9 cellular contexts compared by ENCODE assay signal in the genomic region with DNA sequence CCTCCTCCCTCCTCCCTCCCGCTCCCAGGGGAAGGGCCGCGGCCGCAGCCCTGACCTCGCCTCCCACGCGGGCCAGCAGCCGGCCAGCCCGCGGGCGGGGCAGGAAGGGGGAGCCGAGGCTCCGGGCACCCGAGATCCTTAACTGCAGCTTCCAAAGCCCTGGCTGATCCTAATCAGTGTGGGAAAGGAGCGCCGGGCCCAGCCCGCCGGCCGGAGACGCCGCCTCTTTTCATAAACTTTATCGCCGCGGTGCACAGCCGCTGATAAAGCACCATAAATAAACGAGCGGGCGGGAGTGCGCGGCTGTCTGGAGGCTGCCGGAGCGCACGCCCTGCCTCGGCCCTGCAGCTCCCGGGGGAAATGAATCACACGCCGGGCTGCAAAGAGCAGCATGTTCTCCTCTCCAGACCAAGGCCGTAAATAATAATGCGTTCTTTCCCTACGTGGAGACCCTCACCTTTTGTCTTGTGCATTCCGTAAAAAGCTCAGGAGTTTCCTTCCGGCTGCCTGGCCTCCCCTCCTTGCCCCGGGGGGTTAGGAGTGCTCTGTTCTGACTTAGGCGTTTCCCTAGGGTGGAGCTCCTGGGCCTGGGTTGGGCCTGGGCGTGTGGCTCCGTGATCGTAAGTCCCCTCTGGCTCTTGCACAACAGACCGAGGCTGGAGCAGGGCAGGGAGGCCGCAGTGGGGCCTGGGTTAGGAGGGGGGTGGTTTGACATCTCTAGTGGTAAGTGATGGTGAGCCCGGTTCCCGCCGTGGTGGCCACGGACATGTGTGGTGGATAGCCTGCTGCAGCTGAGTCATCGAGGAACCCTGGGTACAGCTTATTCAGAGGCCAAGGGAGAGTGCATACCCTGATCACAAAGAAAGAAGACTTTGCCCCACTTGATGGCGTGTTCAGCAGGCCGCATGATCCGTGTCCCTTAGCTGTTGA.
DNase-seq lines count a peak whose midpoint lies in the region; ATAC-seq, FAIRE-seq and TF ChIP-seq lines count a peak whose summit lies in the region.
"Had no signal": no experiment of that assay in that cellular context is flagged by ENCODE, and none has a peak within 500 bp of the region (broad histone marks: within the 10 kb centered on the region; RNA-seq: fewer than 3 reads in every experiment).

No MANE protein-coding gene starts in this region.

- H3K4me3 ChIP-seq in Karpas-422 (ENCODE audit: low read length) (peak overlapping the region; percentile 73), HepG2 (replicated peaks in 1 of 3; ENCODE audit: insufficient read depth in 1 of 3, low read depth in 2 of 3, low read length in 3 of 3) (peak overlapping the region; percentile 54 to 68 (median 55))

- POLR2A ChIA-PET in HepG2 (lab: Yijun Ruan, JAX), result interaction anchor here (0.8 to 2.5 kb wide), 11 partner anchors 41 to 138 kb away, joined by 3 to 27 read pairs (median 4); a partner anchor contains a TSS

- no TSS peak for BruUV-seq in HepG2 (replicated peaks; lab: Mats Ljungman, UMichigan)

- CTCF ChIA-PET in HepG2 (lab: Yijun Ruan, JAX; ENCODE audit: low intra/inter-chr PET ratio, low total read pairs), result no interaction called here

- peak; percentile 91 for DNase-seq in Karpas-422
- DNase-seq in SW 1271 (lab: John Stamatoyannopoulos, UW), result peak; percentile 9 to 45
- DNase-seq in dermis microvascular lymphatic vessel endothelial cell (ENCODE audit: low read depth in 2 of 2), result peak; percentile 65 to 99
- DNase-seq in HepG2 (ENCODE audit: low spot score), result peak; percentile 47
- peak; percentile 42 for DNase-seq in stimulated activated CD4-positive, alpha-beta T cell treated with anti-CD3 and anti-CD28 coated beads, Interleukin-1b, Interleukin-23, amount 100 ng/mL, for 48 hours
- no peak for DNase-seq in COR-L47 (lab: John Stamatoyannopoulos, UW)

- H3K4me2 ChIP-seq in Karpas-422 (ENCODE audit: low read depth, low read length, poor library complexity, severe bottlenecking) (peak overlapping the region; percentile 99), HepG2 (ENCODE audit: low read depth, low read length) (peak overlapping the region; percentile 88)

- H3K36me3 ChIP-seq in ES-I3 (ENCODE audit: insufficient read depth, low read length), result no peaks in the 10 kb centered on the region
- H3K36me3 ChIP-seq in Karpas-422 (ENCODE audit: insufficient read depth, low read length), result no peaks in the 10 kb centered on the region
- no peaks in the 10 kb centered on the region for H3K36me3 ChIP-seq in HepG2 (replicated peaks in 1 of 2; ENCODE audit: control insufficient read depth in 1 of 2, insufficient read depth in 2 of 2, low read length in 2 of 2)

- H3K9ac ChIP-seq in ES-I3 (ENCODE audit: low read depth, low read length) (peak overlapping the region; percentile 78), Karpas-422 (ENCODE audit: low read length) (peak overlapping the region; percentile 72), HepG2 (ENCODE audit: insufficient read depth, low read depth, low read length) (peak overlapping the region; percentile 40)

- WGBS in HepG2 (ENCODE audit: low lambda C conversion rate), result under 1% methylated on average over 22 of the region's 57 CpGs

- H3K4me1 ChIP-seq in ES-I3 (ENCODE audit: insufficient read depth, low read length), result peaks cover 18% of the 10 kb centered on the region; the same call in 1 of the 2 replicates
- H3K4me1 ChIP-seq in Karpas-422 (ENCODE audit: low read length), result peaks cover 33% of the 10 kb centered on the region
- H3K4me1 ChIP-seq in HepG2 (ENCODE audit: insufficient read depth, low read length), result peaks cover 43% of the 10 kb centered on the region

- in situ Hi-C loops in HepG2 (cut with HindIII; ENCODE audit: extremely low pct_ligation_motif_present, low pct_unique_long_range_greater_than_20kb), result no loop called here

- H3K9me3 ChIP-seq in ES-I3 (ENCODE audit: control insufficient read depth, insufficient read depth, low read length), result no peaks in the 10 kb centered on the region
- no peaks in the 10 kb centered on the region for H3K9me3 ChIP-seq in Karpas-422 (ENCODE audit: low read length)
- H3K9me3 ChIP-seq in HepG2 (ENCODE audit: low read length), result no peaks in the 10 kb centered on the region

- H2AFZ ChIP-seq in Karpas-422 (ENCODE audit: low read length) (peak overlapping the region; percentile 93), HepG2 (ENCODE audit: low read length) (no peak overlapping the region)

- H3K79me2 ChIP-seq in Karpas-422 (ENCODE audit: low read length) (no peaks in the 10 kb centered on the region), HepG2 (ENCODE audit: insufficient read depth, low read length) (no peaks in the 10 kb centered on the region)

- no peak for TF ChIP-seq CTCF in HepG2 (CRISPR knock-in tag; IDR thresholded peaks at IDR 0.05)

- H3K9me2 ChIP-seq in Karpas-422 (replicated peaks; ENCODE audit: insufficient read depth, low read length), result no peaks in the 10 kb centered on the region

- TF ChIP-seq EP300 in HepG2 (IDR thresholded peaks at IDR 0.05; ENCODE audit: low read depth in 2 of 2, low read length in 2 of 2), result no peak
- no peak; the same call in 1 of the 2 replicates for TF ChIP-seq EP300 in HepG2 (CRISPR knock-in tag; IDR thresholded peaks at IDR 0.05; ENCODE audit: borderline replicate concordance)

- peak; percentile 58 for ATAC-seq in GM21737 (IDR thresholded peaks at IDR 0.05; ENCODE audit: unreplicated experiment)
- peak; percentile 89 for ATAC-seq in HepG2

- TF ChIP-seq POLR2A in HepG2 (IDR thresholded peaks at IDR 0.05; ENCODE audit: insufficient read depth in 1 of 2, low read depth in 2 of 2, low read length in 2 of 2), result no peak

- no peak for TF ChIP-seq RAD21 in HepG2 (CRISPR knock-in tag; IDR thresholded peaks at IDR 0.05)

- FAIRE-seq in HepG2 (lab: Jason Lieb, UNC), result peak; percentile 4
- FAIRE-seq: islet of Langerhans had no signal

- H3K27ac ChIP-seq in Karpas-422 (ENCODE audit: low read length) (no peak overlapping the region), HepG2 (ENCODE audit: extremely low read length, insufficient read depth, low read length) (peak overlapping the region; percentile 31)

- intact Hi-C loops in HepG2 (cut with micrococcal nuclease; ENCODE audit: unreplicated experiment), result loop anchor here (2.0 kb wide), 1 partner anchor 131 kb away; no protein-coding TSS in a partner anchor

- H3K27me3 ChIP-seq in Karpas-422 (ENCODE audit: low read length), result peaks cover 7% of the 10 kb centered on the region; the same call in 1 of the 2 replicates
- H3K27me3 ChIP-seq in HepG2 (ENCODE audit: control insufficient read depth in 1 of 2, insufficient read depth in 2 of 2, low read length in 2 of 2), result peaks cover 0 to 10% of the 10 kb centered on the region in 2 experiments; a peak in 1 of 5 replicates

- no peaks in the 10 kb centered on the region for H4K20me1 ChIP-seq in Karpas-422 (ENCODE audit: insufficient read depth, low read depth, low read length)
- no peaks in the 10 kb centered on the region for H4K20me1 ChIP-seq in HepG2 (ENCODE audit: insufficient read depth, low read length)

TF ChIP-seq in HepG2, 621 proteins besides CTCF, POLR2A, EP300 and RAD21 (continues in another document):
- TF ChIP-seq PHF20 (CRISPR knock-in tag; IDR thresholded peaks at IDR 0.05) (peak; percentile 29; the same call in 1 of the 2 replicates), ZNF430 (CRISPR knock-in tag; IDR thresholded peaks at IDR 0.05) (peak; percentile 71; the same call in 1 of the 2 replicates), ZNF792 (CRISPR knock-in tag; IDR thresholded peaks at IDR 0.05) (0 out of 2 replicates have a peak, but pooled peaks have one; percentile 21), NPAS2 (CRISPR knock-in tag; IDR thresholded peaks at IDR 0.05; ENCODE audit: borderline replicate concordance) (0 out of 2 replicates have a peak, but pooled peaks have one; percentile 31)
- TF ChIP-seq, protein P1, sequence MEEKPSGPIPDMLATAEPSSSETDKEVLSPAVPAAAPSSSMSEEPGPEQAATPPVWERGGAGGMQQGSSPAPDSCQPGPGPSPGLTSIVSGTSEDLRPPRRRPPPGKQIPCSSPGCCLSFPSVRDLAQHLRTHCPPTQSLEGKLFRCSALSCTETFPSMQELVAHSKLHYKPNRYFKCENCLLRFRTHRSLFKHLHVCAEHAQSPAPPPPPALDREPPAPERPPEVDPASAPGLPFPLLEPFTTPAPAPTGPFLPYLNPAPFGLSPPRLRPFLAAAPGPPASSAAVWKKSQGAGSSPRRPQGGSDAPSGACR (CRISPR knock-in tag; IDR thresholded peaks at IDR 0.05), result peak; percentile 51; the same call in 1 of the 2 replicates
- TF ChIP-seq, protein P2, sequence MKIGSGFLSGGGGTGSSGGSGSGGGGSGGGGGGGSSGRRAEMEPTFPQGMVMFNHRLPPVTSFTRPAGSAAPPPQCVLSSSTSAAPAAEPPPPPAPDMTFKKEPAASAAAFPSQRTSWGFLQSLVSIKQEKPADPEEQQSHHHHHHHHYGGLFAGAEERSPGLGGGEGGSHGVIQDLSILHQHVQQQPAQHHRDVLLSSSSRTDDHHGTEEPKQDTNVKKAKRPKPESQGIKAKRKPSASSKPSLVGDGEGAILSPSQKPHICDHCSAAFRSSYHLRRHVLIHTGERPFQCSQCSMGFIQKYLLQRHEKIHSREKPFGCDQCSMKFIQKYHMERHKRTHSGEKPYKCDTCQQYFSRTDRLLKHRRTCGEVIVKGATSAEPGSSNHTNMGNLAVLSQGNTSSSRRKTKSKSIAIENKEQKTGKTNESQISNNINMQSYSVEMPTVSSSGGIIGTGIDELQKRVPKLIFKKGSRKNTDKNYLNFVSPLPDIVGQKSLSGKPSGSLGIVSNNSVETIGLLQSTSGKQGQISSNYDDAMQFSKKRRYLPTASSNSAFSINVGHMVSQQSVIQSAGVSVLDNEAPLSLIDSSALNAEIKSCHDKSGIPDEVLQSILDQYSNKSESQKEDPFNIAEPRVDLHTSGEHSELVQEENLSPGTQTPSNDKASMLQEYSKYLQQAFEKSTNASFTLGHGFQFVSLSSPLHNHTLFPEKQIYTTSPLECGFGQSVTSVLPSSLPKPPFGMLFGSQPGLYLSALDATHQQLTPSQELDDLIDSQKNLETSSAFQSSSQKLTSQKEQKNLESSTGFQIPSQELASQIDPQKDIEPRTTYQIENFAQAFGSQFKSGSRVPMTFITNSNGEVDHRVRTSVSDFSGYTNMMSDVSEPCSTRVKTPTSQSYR (CRISPR knock-in tag; IDR thresholded peaks at IDR 0.05; ENCODE audit: borderline replicate concordance), result peak; percentile 18; the same call in 1 of the 2 replicates
